Comparison of ENCODE assay signal across 1 cellular context in the genomic region with DNA sequence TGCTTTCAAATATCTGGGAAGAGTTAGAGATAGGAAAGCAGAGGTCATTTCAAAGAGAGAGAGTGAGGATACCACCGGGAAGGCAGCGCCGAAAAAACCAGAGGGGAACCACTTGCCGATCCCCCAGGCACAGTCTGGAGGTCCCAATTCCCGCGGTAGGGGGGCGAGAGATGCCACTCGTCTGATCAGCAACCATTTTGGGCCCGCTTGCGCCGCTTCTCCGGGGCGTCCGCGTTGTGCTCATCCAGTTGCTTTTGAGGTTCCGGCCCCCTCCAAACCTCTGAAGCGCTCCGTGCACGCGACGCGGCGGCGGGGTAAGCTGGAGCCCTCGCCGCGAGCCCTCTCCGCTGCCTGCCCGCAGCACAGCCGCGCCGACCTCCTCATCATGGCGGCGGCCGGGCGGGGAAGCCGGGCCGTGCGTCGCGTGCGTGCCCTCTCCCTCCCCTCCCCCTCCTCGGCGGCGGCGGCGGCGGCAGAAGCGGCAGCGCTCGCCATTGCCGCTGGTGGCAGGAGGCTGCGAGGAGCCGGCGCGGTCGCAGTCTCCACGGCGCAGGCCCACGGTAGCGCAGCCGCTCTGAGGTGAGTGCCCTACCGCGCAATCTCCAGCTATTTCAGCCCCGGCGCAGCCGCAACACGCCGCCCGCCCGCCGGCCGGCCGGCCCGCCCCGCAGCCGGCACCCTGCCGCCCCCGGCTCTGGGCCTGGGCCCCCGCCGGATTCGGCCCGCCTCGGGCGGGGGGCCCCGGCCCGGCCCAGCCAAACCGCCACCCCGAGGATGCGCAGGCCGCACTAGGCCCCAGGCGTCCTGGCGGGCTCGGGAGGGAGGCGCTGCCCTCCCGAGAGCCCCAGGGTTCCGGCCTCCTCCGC.
TF ChIP-seq lines count a peak whose summit lies in the region.

A gene (plus strand): TSS at position 475 of the 866 bp plus-strand sequence. CDS start 45,632 bp downstream, outside the sequence.

TF ChIP-seq in GM23338, 12 proteins besides CTCF, POLR2A, EP300 and RAD21 (continued from another document):
- TF ChIP-seq, protein P1, sequence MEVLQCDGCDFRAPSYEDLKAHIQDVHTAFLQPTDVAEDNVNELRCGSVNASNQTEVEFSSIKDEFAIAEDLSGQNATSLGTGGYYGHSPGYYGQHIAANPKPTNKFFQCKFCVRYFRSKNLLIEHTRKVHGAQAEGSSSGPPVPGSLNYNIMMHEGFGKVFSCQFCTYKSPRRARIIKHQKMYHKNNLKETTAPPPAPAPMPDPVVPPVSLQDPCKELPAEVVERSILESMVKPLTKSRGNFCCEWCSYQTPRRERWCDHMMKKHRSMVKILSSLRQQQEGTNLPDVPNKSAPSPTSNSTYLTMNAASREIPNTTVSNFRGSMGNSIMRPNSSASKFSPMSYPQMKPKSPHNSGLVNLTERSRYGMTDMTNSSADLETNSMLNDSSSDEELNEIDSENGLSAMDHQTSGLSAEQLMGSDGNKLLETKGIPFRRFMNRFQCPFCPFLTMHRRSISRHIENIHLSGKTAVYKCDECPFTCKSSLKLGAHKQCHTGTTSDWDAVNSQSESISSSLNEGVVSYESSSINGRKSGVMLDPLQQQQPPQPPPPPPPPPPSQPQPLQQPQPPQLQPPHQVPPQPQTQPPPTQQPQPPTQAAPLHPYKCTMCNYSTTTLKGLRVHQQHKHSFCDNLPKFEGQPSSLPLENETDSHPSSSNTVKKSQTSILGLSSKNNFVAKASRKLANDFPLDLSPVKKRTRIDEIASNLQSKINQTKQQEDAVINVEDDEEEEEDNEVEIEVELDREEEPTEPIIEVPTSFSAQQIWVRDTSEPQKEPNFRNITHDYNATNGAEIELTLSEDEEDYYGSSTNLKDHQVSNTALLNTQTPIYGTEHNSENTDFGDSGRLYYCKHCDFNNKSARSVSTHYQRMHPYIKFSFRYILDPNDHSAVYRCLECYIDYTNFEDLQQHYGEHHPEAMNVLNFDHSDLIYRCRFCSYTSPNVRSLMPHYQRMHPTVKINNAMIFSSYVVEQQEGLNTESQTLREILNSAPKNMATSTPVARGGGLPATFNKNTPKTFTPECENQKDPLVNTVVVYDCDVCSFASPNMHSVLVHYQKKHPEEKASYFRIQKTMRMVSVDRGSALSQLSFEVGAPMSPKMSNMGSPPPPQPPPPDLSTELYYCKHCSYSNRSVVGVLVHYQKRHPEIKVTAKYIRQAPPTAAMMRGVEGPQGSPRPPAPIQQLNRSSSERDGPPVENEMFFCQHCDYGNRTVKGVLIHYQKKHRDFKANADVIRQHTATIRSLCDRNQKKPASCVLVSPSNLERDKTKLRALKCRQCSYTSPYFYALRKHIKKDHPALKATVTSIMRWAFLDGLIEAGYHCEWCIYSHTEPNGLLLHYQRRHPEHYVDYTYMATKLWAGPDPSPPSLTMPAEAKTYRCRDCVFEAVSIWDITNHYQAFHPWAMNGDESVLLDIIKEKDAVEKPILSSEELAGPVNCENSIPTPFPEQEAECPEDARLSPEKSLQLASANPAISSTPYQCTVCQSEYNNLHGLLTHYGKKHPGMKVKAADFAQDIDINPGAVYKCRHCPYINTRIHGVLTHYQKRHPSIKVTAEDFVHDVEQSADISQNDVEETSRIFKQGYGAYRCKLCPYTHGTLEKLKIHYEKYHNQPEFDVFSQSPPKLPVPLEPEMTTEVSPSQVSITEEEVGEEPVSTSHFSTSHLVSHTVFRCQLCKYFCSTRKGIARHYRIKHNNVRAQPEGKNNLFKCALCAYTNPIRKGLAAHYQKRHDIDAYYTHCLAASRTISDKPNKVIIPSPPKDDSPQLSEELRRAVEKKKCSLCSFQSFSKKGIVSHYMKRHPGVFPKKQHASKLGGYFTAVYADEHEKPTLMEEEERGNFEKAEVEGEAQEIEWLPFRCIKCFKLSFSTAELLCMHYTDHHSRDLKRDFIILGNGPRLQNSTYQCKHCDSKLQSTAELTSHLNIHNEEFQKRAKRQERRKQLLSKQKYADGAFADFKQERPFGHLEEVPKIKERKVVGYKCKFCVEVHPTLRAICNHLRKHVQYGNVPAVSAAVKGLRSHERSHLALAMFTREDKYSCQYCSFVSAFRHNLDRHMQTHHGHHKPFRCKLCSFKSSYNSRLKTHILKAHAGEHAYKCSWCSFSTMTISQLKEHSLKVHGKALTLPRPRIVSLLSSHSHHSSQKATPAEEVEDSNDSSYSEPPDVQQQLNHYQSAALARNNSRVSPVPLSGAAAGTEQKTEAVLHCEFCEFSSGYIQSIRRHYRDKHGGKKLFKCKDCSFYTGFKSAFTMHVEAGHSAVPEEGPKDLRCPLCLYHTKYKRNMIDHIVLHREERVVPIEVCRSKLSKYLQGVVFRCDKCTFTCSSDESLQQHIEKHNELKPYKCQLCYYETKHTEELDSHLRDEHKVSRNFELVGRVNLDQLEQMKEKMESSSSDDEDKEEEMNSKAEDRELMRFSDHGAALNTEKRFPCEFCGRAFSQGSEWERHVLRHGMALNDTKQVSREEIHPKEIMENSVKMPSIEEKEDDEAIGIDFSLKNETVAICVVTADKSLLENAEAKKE (CRISPR knock-in tag; IDR thresholded peaks at IDR 0.05) = no peak
- no peak for TF ChIP-seq JUNB (IDR thresholded peaks at IDR 0.05; ENCODE audit: unreplicated experiment)
- TF ChIP-seq, protein P2, sequence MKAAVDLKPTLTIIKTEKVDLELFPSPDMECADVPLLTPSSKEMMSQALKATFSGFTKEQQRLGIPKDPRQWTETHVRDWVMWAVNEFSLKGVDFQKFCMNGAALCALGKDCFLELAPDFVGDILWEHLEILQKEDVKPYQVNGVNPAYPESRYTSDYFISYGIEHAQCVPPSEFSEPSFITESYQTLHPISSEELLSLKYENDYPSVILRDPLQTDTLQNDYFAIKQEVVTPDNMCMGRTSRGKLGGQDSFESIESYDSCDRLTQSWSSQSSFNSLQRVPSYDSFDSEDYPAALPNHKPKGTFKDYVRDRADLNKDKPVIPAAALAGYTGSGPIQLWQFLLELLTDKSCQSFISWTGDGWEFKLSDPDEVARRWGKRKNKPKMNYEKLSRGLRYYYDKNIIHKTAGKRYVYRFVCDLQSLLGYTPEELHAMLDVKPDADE (IDR thresholded peaks at IDR 0.05) = peak; percentile 40; the same call in 1 of the 2 replicates
- no peak for TF ChIP-seq EZH2 (IDR thresholded peaks at IDR 0.05; ENCODE audit: low read depth, unreplicated experiment)
- TF ChIP-seq EZH2phosphoT487 (IDR thresholded peaks at IDR 0.05; ENCODE audit: unreplicated experiment) = no peak
TF ChIP-seq in GM23338: peak in this region for 3.
